11 cellular contexts compared by ENCODE assay signal in genomic region chr3:42660898-42661297, GRCh38. TPM values are rescaled to one million over a fixed set of nuclear protein-coding genes. Genes with fewer than 3 reads are reported as not detected.
DNase-seq lines count a peak whose midpoint lies in the region; ATAC-seq and TF ChIP-seq lines count a peak whose summit lies in the region.
"Had no signal": no experiment of that assay in that cellular context is flagged by ENCODE, and none has a peak within 500 bp of the region (broad histone marks: within the 10 kb centered on the region; RNA-seq: fewer than 3 reads in every experiment).

No MANE protein-coding gene starts in this region.

- no peaks in the 10 kb centered on the region for H3K9me3 Mint-ChIP-seq in activated naive CD8-positive, alpha-beta T cell treated with anti-CD3 and anti-CD28 coated beads, Interleukin-2, amount 50 U/mL, for 24 hours
- H3K9me3 Mint-ChIP-seq in neural crest cell: no peaks in the 10 kb centered on the region

- ATAC-seq in activated naive CD8-positive, alpha-beta T cell treated with anti-CD3 and anti-CD28 coated beads, Interleukin-2, amount 50 U/mL, for 24 hours: peak; percentile 31
- ATAC-seq in upper lobe of left lung (ENCODE audit: low FRiP score in 2 of 2): no peak

- no peak overlapping the region for H3K4me3 ChIP-seq in upper lobe of left lung
- H3K4me3 ChIP-seq: neural progenitor cell had no signal

- no peak overlapping the region for H3K27ac ChIP-seq in upper lobe of left lung
- H3K27ac ChIP-seq: neural progenitor cell had no signal

- TF ChIP-seq EP300 in upper lobe of left lung (IDR thresholded peaks at IDR 0.05): no peak

- no peaks in the 10 kb centered on the region for H3K36me3 Mint-ChIP-seq in activated naive CD8-positive, alpha-beta T cell treated with anti-CD3 and anti-CD28 coated beads, Interleukin-2, amount 50 U/mL, for 24 hours (ENCODE audit: low read depth)
- no peaks in the 10 kb centered on the region for H3K36me3 Mint-ChIP-seq in neural crest cell (ENCODE audit: low read depth)

- no peaks in the 10 kb centered on the region for H3K9me3 ChIP-seq in upper lobe of left lung

- in situ Hi-C loops in KBM-7 (cut with MboI; ENCODE audit: low pct_unique_long_range_greater_than_20kb, low sequenced_read_pairs): no loop called here

- TF ChIP-seq CTCF in neural crest cell (conservative IDR thresholded peaks at IDR 0.05) (no peak), upper lobe of left lung (IDR thresholded peaks at IDR 0.05) (no peak)

- no peaks in the 10 kb centered on the region for H3K27me3 Mint-ChIP-seq in activated naive CD8-positive, alpha-beta T cell treated with anti-CD3 and anti-CD28 coated beads, Interleukin-2, amount 50 U/mL, for 24 hours
- H3K27me3 Mint-ChIP-seq in neural crest cell (ENCODE audit: low read depth): no peaks in the 10 kb centered on the region

- H3K4me1 Mint-ChIP-seq in activated naive CD8-positive, alpha-beta T cell treated with anti-CD3 and anti-CD28 coated beads, Interleukin-2, amount 50 U/mL, for 24 hours: peaks cover 2% of the 10 kb centered on the region
- H3K4me1 Mint-ChIP-seq in neural crest cell: no peaks in the 10 kb centered on the region

- H3K27ac Mint-ChIP-seq in activated naive CD8-positive, alpha-beta T cell treated with anti-CD3 and anti-CD28 coated beads, Interleukin-2, amount 50 U/mL, for 24 hours: no peak overlapping the region
- H3K27ac Mint-ChIP-seq in neural crest cell (ENCODE audit: unreplicated experiment): no peak overlapping the region

- DNase-seq in SIG-M5 treated with dmso at 0.1 percent for 504 hours (lab: John Stamatoyannopoulos, UW; ENCODE audit: unreplicated experiment) (peak; percentile 22), SIG-M5 (lab: John Stamatoyannopoulos, UW) (no peak), KBM-7 (peak; percentile 20), neural crest cell (ENCODE audit: low read depth, low spot score) (no peak), dermis blood vessel endothelial cell (no peak), upper lobe of left lung (no peak), NCI-H2029 (lab: John Stamatoyannopoulos, UW) (no peak)
- no peak for DNase-seq in activated naive CD8-positive, alpha-beta T cell treated with anti-CD3 and anti-CD28 coated beads, Interleukin-2, amount 50 U/mL, for 24 hours
- DNase-seq: cortex of kidney, KG1 had no signal

- peaks cover 0 to 23% (median 10%) of the 10 kb centered on the region in 4 donors for H3K36me3 ChIP-seq in upper lobe of left lung
- H3K36me3 ChIP-seq: neural progenitor cell had no signal

- H3K4me3 Mint-ChIP-seq in activated naive CD8-positive, alpha-beta T cell treated with anti-CD3 and anti-CD28 coated beads, Interleukin-2, amount 50 U/mL, for 24 hours: no peak overlapping the region
- H3K4me3 Mint-ChIP-seq in neural crest cell: peak overlapping the region; percentile 13
- H3K4me3 Mint-ChIP-seq: neural progenitor cell had no signal

- TF ChIP-seq POLR2A in upper lobe of left lung (IDR thresholded peaks at IDR 0.05): no peak

- WGBS in upper lobe of left lung, 2 donors: 70 to 77% methylated on average over 4 of the region's 4 CpGs

- peaks cover 0 to 4% (median 2%) of the 10 kb centered on the region in 4 donors for H3K4me1 ChIP-seq in upper lobe of left lung
- H3K4me1 ChIP-seq: neural progenitor cell had no signal

- no peaks in the 10 kb centered on the region for H3K27me3 ChIP-seq in upper lobe of left lung
- H3K27me3 ChIP-seq: neural progenitor cell had no signal

RNA-seq across cellular contexts. Expression of gene ZBTB47, which starts 7.4 kb away (rescaled TPM):
- total RNA-seq in neural crest cell (6.6 and 7.3 TPM in 2 replicates), dermis blood vessel endothelial cell (13.9 and 19.6 TPM in 2 replicates), upper lobe of left lung (10 to 100 TPM; 25.1 to 35.8 (median 29.9) TPM)

RNA-seq across cellular contexts. Expression of gene KLHL40, which starts 24.4 kb away (rescaled TPM):
- total RNA-seq in neural crest cell (not detected in 2 replicates), dermis blood vessel endothelial cell (0.17 TPM in 1 of 2 replicates, not detected in the other), upper lobe of left lung (not detected)

RNA-seq across cellular contexts. Expression of gene HHATL, which starts 41.7 kb away (rescaled TPM):
- total RNA-seq in neural crest cell: not detected in 2 replicates
- total RNA-seq in dermis blood vessel endothelial cell: not detected in 2 replicates
- total RNA-seq in upper lobe of left lung: 1 to 10 TPM in 2 of 6 donors, under 1 TPM in 2, not detected in 2; 0.71 to 1.6 (median 0.98) TPM

Comparison
In these comparisons a context has a peak if more than half of its experiments do, and no peak if none do; other contexts are left out.
1. DNase-seq: peak in SIG-M5 treated with dmso at 0.1 percent for 504 hours (single experiment) and KBM-7 (single experiment); none in SIG-M5 (single experiment), activated naive CD8-positive, alpha-beta T cell treated with anti-CD3 and anti-CD28 coated beads, Interleukin-2, amount 50 U/mL, for 24 hours (single experiment), neural crest cell (single experiment), dermis blood vessel endothelial cell (single experiment), upper lobe of left lung (0 of 2) and NCI-H2029 (single experiment).